ENCODE assay signal across 1 cellular context in the genomic region with DNA sequence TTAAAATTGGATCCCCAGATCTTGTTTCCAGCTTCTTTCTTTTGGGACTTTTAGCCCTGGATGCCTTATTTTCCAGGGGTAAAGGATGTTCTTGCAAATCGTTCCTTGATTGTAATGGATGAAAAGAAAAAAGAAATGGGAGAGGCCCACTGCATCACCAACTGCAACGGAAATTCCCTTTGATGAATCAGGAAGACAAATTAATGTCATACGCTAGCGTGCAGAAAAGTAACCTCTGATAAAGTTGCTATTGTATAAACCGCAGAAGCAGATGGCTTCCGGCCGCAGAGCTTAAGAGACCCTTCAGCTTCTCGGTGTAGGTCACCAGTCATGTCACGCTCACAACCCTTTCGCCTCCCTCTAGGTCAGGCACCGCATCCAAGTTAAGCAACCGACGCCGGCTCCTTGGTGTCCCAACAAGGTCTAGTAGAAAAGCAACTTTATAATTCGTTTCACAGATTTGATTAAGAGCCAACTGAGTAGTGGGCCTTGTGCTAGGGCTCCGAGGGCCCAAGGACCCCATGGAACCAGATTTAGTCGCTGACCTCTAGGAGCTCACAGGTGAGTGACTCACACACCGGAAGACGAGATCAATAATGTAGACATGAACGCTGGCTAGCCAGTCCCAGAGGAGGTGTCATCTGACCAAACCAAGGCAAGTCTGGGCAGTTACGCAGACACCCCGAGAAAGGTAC.
TF ChIP-seq lines count a peak whose summit lies in the region.

No MANE protein-coding gene starts in this region.

TF ChIP-seq in GM12878, 131 proteins besides CTCF, POLR2A, EP300 and RAD21 (continued from another document and continues in another):
- TF ChIP-seq, protein P1, sequence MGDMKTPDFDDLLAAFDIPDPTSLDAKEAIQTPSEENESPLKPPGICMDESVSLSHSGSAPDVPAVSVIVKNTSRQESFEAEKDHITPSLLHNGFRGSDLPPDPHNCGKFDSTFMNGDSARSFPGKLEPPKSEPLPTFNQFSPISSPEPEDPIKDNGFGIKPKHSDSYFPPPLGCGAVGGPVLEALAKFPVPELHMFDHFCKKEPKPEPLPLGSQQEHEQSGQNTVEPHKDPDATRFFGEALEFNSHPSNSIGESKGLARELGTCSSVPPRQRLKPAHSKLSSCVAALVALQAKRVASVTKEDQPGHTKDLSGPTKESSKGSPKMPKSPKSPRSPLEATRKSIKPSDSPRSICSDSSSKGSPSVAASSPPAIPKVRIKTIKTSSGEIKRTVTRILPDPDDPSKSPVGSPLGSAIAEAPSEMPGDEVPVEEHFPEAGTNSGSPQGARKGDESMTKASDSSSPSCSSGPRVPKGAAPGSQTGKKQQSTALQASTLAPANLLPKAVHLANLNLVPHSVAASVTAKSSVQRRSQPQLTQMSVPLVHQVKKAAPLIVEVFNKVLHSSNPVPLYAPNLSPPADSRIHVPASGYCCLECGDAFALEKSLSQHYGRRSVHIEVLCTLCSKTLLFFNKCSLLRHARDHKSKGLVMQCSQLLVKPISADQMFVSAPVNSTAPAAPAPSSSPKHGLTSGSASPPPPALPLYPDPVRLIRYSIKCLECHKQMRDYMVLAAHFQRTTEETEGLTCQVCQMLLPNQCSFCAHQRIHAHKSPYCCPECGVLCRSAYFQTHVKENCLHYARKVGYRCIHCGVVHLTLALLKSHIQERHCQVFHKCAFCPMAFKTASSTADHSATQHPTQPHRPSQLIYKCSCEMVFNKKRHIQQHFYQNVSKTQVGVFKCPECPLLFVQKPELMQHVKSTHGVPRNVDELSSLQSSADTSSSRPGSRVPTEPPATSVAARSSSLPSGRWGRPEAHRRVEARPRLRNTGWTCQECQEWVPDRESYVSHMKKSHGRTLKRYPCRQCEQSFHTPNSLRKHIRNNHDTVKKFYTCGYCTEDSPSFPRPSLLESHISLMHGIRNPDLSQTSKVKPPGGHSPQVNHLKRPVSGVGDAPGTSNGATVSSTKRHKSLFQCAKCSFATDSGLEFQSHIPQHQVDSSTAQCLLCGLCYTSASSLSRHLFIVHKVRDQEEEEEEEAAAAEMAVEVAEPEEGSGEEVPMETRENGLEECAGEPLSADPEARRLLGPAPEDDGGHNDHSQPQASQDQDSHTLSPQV (IDR thresholded peaks at IDR 0.05), result no peak
- peak; percentile 86 for TF ChIP-seq SMAD1 (IDR thresholded peaks at IDR 0.05; ENCODE audit: low read depth, partially characterized antibody)
- peak; percentile 99 for TF ChIP-seq NR2F1 (conservative IDR thresholded peaks at IDR 0.05)
- TF ChIP-seq CREB1 (IDR thresholded peaks at IDR 0.05; ENCODE audit: low read depth), result peak; percentile 68
- TF ChIP-seq RFX5 (IDR thresholded peaks at IDR 0.05; ENCODE audit: low read depth, low read length), result no peak
- TF ChIP-seq, protein P2, sequence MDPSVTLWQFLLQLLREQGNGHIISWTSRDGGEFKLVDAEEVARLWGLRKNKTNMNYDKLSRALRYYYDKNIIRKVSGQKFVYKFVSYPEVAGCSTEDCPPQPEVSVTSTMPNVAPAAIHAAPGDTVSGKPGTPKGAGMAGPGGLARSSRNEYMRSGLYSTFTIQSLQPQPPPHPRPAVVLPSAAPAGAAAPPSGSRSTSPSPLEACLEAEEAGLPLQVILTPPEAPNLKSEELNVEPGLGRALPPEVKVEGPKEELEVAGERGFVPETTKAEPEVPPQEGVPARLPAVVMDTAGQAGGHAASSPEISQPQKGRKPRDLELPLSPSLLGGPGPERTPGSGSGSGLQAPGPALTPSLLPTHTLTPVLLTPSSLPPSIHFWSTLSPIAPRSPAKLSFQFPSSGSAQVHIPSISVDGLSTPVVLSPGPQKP (IDR thresholded peaks at IDR 0.05; ENCODE audit: low read depth, low read length), result peak; percentile 73; the same call in 1 of the 2 replicates
- peak; percentile 85 for TF ChIP-seq MEF2B (IDR thresholded peaks at IDR 0.05; ENCODE audit: partially characterized antibody, poor library complexity, severe bottlenecking)
- no peak for TF ChIP-seq NFYA (IDR thresholded peaks at IDR 0.05; ENCODE audit: borderline replicate concordance, low read depth, low read length)
- TF ChIP-seq ESRRA (IDR thresholded peaks at IDR 0.05; ENCODE audit: low read length), result peak; percentile 90; the same call in 1 of the 2 replicates
- TF ChIP-seq CEBPB (IDR thresholded peaks at IDR 0.05; ENCODE audit: borderline replicate concordance in 1 of 2, low read depth in 2 of 2, low read length in 2 of 2), result peak in 1 of 2 experiments; percentile 91; a peak in 2 of 4 replicates
- peak; percentile 91 for TF ChIP-seq RELA (IDR thresholded peaks at IDR 0.05; ENCODE audit: borderline replicate concordance, partially characterized antibody)
- TF ChIP-seq TARDBP (IDR thresholded peaks at IDR 0.05; ENCODE audit: borderline replicate concordance), result peak; percentile 87; the same call in 1 of the 2 replicates
- TF ChIP-seq SRF (IDR thresholded peaks at IDR 0.05; ENCODE audit: low read depth in 2 of 2, low read length in 2 of 2), result peak in 1 of 2 experiments; percentile 76; a peak in 2 of 4 replicates
- TF ChIP-seq TCF7 (IDR thresholded peaks at IDR 0.05; ENCODE audit: borderline replicate concordance), result peak; percentile 80
- TF ChIP-seq, protein P3, sequence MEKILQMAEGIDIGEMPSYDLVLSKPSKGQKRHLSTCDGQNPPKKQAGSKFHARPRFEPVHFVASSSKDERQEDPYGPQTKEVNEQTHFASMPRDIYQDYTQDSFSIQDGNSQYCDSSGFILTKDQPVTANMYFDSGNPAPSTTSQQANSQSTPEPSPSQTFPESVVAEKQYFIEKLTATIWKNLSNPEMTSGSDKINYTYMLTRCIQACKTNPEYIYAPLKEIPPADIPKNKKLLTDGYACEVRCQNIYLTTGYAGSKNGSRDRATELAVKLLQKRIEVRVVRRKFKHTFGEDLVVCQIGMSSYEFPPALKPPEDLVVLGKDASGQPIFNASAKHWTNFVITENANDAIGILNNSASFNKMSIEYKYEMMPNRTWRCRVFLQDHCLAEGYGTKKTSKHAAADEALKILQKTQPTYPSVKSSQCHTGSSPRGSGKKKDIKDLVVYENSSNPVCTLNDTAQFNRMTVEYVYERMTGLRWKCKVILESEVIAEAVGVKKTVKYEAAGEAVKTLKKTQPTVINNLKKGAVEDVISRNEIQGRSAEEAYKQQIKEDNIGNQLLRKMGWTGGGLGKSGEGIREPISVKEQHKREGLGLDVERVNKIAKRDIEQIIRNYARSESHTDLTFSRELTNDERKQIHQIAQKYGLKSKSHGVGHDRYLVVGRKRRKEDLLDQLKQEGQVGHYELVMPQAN (conservative IDR thresholded peaks at IDR 0.05), result no peak; the same call in 1 of the 2 replicates
- TF ChIP-seq SREBF2 (IDR thresholded peaks at IDR 0.05; ENCODE audit: low read length), result no peak
- TF ChIP-seq PAX8 (IDR thresholded peaks at IDR 0.05), result no peak
- no peak for TF ChIP-seq ZNF24 (IDR thresholded peaks at IDR 0.05)
- TF ChIP-seq PML (IDR thresholded peaks at IDR 0.05; ENCODE audit: low read length), result peak; percentile 95
- TF ChIP-seq YBX1 (IDR thresholded peaks at IDR 0.05), result no peak
- TF ChIP-seq, protein P4, sequence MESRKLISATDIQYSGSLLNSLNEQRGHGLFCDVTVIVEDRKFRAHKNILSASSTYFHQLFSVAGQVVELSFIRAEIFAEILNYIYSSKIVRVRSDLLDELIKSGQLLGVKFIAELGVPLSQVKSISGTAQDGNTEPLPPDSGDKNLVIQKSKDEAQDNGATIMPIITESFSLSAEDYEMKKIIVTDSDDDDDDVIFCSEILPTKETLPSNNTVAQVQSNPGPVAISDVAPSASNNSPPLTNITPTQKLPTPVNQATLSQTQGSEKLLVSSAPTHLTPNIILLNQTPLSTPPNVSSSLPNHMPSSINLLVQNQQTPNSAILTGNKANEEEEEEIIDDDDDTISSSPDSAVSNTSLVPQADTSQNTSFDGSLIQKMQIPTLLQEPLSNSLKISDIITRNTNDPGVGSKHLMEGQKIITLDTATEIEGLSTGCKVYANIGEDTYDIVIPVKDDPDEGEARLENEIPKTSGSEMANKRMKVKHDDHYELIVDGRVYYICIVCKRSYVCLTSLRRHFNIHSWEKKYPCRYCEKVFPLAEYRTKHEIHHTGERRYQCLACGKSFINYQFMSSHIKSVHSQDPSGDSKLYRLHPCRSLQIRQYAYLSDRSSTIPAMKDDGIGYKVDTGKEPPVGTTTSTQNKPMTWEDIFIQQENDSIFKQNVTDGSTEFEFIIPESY (IDR thresholded peaks at IDR 0.05), result no peak
- TF ChIP-seq GATAD2B (conservative IDR thresholded peaks at IDR 0.05; ENCODE audit: low read depth), result peak; percentile 63; the same call in 1 of the 2 replicates
- TF ChIP-seq, protein P5, sequence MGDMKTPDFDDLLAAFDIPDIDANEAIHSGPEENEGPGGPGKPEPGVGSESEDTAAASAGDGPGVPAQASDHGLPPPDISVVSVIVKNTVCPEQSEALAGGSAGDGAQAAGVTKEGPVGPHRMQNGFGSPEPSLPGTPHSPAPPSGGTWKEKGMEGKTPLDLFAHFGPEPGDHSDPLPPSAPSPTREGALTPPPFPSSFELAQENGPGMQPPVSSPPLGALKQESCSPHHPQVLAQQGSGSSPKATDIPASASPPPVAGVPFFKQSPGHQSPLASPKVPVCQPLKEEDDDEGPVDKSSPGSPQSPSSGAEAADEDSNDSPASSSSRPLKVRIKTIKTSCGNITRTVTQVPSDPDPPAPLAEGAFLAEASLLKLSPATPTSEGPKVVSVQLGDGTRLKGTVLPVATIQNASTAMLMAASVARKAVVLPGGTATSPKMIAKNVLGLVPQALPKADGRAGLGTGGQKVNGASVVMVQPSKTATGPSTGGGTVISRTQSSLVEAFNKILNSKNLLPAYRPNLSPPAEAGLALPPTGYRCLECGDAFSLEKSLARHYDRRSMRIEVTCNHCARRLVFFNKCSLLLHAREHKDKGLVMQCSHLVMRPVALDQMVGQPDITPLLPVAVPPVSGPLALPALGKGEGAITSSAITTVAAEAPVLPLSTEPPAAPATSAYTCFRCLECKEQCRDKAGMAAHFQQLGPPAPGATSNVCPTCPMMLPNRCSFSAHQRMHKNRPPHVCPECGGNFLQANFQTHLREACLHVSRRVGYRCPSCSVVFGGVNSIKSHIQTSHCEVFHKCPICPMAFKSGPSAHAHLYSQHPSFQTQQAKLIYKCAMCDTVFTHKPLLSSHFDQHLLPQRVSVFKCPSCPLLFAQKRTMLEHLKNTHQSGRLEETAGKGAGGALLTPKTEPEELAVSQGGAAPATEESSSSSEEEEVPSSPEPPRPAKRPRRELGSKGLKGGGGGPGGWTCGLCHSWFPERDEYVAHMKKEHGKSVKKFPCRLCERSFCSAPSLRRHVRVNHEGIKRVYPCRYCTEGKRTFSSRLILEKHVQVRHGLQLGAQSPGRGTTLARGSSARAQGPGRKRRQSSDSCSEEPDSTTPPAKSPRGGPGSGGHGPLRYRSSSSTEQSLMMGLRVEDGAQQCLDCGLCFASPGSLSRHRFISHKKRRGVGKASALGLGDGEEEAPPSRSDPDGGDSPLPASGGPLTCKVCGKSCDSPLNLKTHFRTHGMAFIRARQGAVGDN (IDR thresholded peaks at IDR 0.05), result no peak; the same call in 1 of the 2 replicates
- TF ChIP-seq SREBF1 (IDR thresholded peaks at IDR 0.05; ENCODE audit: low read length), result no peak
- TF ChIP-seq ATF7 (IDR thresholded peaks at IDR 0.05; ENCODE audit: low read depth), result peak; percentile 86
- TF ChIP-seq BCL11A (IDR thresholded peaks at IDR 0.05; ENCODE audit: low read depth, low read length), result peak; percentile 98
- peak; percentile 8; the same call in 1 of the 2 replicates for TF ChIP-seq ZNF217 (IDR thresholded peaks at IDR 0.05)
- peak; percentile 91 for TF ChIP-seq POU2F2 (IDR thresholded peaks at IDR 0.05; ENCODE audit: borderline replicate concordance, low read depth, low read length)
- TF ChIP-seq ASH2L (IDR thresholded peaks at IDR 0.05; ENCODE audit: borderline replicate concordance, low read depth), result no peak
- no peak for TF ChIP-seq NR2C2 (IDR thresholded peaks at IDR 0.05; ENCODE audit: borderline replicate concordance, control insufficient read depth, insufficient read length, low read depth)
- peak; percentile 65 to 75; a peak in 3 of 4 replicates for TF ChIP-seq IKZF2 (IDR thresholded peaks at IDR 0.05)
- TF ChIP-seq CHD1 (IDR thresholded peaks at IDR 0.05; ENCODE audit: low read depth, low read length), result peak; percentile 90; the same call in 1 of the 2 replicates
- TF ChIP-seq, protein P6, sequence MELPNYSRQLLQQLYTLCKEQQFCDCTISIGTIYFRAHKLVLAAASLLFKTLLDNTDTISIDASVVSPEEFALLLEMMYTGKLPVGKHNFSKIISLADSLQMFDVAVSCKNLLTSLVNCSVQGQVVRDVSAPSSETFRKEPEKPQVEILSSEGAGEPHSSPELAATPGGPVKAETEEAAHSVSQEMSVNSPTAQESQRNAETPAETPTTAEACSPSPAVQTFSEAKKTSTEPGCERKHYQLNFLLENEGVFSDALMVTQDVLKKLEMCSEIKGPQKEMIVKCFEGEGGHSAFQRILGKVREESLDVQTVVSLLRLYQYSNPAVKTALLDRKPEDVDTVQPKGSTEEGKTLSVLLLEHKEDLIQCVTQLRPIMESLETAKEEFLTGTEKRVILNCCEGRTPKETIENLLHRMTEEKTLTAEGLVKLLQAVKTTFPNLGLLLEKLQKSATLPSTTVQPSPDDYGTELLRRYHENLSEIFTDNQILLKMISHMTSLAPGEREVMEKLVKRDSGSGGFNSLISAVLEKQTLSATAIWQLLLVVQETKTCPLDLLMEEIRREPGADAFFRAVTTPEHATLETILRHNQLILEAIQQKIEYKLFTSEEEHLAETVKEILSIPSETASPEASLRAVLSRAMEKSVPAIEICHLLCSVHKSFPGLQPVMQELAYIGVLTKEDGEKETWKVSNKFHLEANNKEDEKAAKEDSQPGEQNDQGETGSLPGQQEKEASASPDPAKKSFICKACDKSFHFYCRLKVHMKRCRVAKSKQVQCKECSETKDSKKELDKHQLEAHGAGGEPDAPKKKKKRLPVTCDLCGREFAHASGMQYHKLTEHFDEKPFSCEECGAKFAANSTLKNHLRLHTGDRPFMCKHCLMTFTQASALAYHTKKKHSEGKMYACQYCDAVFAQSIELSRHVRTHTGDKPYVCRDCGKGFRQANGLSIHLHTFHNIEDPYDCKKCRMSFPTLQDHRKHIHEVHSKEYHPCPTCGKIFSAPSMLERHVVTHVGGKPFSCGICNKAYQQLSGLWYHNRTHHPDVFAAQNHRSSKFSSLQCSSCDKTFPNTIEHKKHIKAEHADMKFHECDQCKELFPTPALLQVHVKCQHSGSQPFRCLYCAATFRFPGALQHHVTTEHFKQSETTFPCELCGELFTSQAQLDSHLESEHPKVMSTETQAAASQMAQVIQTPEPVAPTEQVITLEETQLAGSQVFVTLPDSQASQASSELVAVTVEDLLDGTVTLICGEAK (IDR thresholded peaks at IDR 0.05; ENCODE audit: borderline replicate concordance), result peak; percentile 4; the same call in 1 of the 2 replicates
- TF ChIP-seq, protein P7, sequence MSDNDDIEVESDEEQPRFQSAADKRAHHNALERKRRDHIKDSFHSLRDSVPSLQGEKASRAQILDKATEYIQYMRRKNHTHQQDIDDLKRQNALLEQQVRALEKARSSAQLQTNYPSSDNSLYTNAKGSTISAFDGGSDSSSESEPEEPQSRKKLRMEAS (IDR thresholded peaks at IDR 0.05; ENCODE audit: low read depth, low read length), result peak; percentile 51; the same call in 1 of the 2 replicates
- TF ChIP-seq, protein P8, sequence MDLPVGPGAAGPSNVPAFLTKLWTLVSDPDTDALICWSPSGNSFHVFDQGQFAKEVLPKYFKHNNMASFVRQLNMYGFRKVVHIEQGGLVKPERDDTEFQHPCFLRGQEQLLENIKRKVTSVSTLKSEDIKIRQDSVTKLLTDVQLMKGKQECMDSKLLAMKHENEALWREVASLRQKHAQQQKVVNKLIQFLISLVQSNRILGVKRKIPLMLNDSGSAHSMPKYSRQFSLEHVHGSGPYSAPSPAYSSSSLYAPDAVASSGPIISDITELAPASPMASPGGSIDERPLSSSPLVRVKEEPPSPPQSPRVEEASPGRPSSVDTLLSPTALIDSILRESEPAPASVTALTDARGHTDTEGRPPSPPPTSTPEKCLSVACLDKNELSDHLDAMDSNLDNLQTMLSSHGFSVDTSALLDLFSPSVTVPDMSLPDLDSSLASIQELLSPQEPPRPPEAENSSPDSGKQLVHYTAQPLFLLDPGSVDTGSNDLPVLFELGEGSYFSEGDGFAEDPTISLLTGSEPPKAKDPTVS (IDR thresholded peaks at IDR 0.05; ENCODE audit: low read depth, low read length), result no peak
- 0 out of 2 replicates have a peak, but pooled peaks have one; percentile 43 for TF ChIP-seq JUND (IDR thresholded peaks at IDR 0.05; ENCODE audit: low read depth, low read length)
